In genomic region chr11:111549869-111550203, GRCh38 we compare ENCODE assay signal across 22 cellular contexts. TPM values are rescaled to one million over a fixed set of nuclear protein-coding genes. Genes with fewer than 3 reads are reported as not detected.
"Had no signal": no experiment of that assay in that cellular context is flagged by ENCODE, and none has a peak within 500 bp of the region (broad histone marks: within the 10 kb centered on the region; RNA-seq: fewer than 3 reads in every experiment).

No MANE protein-coding gene starts in this region.

- H3K4me1 ChIP-seq: left ventricle myocardium inferior, parathyroid adenoma, right atrium auricular region, stomach had no signal

- H3K4me3 ChIP-seq: esophagus squamous epithelium, left ventricle myocardium inferior, lung, right atrium auricular region, sigmoid colon, stomach, thoracic aorta had no signal

- H3K36me3 ChIP-seq: right atrium auricular region, thoracic aorta had no signal

- DNase-seq: dermis blood vessel endothelial cell; esophagus squamous epithelium; foreskin keratinocyte; kidney; left cardiac atrium; left ventricle myocardium inferior; mesenchymal stem cell; midbrain; naive B cell; occipital lobe; sigmoid colon; small intestine; stimulated activated CD4-positive, alpha-beta T cell treated with anti-CD3 and anti-CD28 coated beads, Interleukin-12 subunit alpha, Interleukin-12 subunit beta, amount 100 ng/mL, for 4 hours; stimulated activated naive CD4-positive, alpha-beta T cell; stomach; substantia nigra had no signal

- H3K79me2 ChIP-seq: parathyroid adenoma had no signal

- H3K9me3 ChIP-seq: esophagus squamous epithelium, left ventricle myocardium inferior, right atrium auricular region, sigmoid colon, stomach, thoracic aorta had no signal

- ATAC-seq: foreskin keratinocyte, left cardiac atrium had no signal

- H2AFZ ChIP-seq: parathyroid adenoma had no signal

- H3K9ac ChIP-seq: parathyroid adenoma had no signal

- H3K27ac ChIP-seq: esophagus squamous epithelium, foreskin keratinocyte, left ventricle myocardium inferior, parathyroid adenoma, right atrium auricular region, stomach, thoracic aorta had no signal

- H3K27me3 ChIP-seq: esophagus squamous epithelium, foreskin keratinocyte, right atrium auricular region, sigmoid colon, stomach had no signal

RNA-seq across cellular contexts. Expression of gene HOATZ, which starts 35.3 kb away (rescaled TPM):
- total RNA-seq: dermis blood vessel endothelial cell, epithelial cell of proximal tubule, esophagus squamous epithelium, foreskin keratinocyte, kidney, left cardiac atrium, left ventricle myocardium inferior, occipital lobe, right atrium auricular region, sigmoid colon, stomach, thoracic aorta, urinary bladder had no signal
- polyA plus RNA-seq: foreskin keratinocyte, sigmoid colon, small intestine, urinary bladder had no signal

RNA-seq across cellular contexts. Expression of gene BTG4, which starts 37.6 kb away (rescaled TPM):
- total RNA-seq: dermis blood vessel endothelial cell, epithelial cell of proximal tubule, esophagus squamous epithelium, kidney, left cardiac atrium, left ventricle myocardium inferior, occipital lobe, right atrium auricular region, sigmoid colon, stomach, thoracic aorta, urinary bladder had no signal
- polyA plus RNA-seq: sigmoid colon, small intestine, stomach, urinary bladder had no signal
